ENCODE assay signal across 8 cellular contexts in the genomic region with DNA sequence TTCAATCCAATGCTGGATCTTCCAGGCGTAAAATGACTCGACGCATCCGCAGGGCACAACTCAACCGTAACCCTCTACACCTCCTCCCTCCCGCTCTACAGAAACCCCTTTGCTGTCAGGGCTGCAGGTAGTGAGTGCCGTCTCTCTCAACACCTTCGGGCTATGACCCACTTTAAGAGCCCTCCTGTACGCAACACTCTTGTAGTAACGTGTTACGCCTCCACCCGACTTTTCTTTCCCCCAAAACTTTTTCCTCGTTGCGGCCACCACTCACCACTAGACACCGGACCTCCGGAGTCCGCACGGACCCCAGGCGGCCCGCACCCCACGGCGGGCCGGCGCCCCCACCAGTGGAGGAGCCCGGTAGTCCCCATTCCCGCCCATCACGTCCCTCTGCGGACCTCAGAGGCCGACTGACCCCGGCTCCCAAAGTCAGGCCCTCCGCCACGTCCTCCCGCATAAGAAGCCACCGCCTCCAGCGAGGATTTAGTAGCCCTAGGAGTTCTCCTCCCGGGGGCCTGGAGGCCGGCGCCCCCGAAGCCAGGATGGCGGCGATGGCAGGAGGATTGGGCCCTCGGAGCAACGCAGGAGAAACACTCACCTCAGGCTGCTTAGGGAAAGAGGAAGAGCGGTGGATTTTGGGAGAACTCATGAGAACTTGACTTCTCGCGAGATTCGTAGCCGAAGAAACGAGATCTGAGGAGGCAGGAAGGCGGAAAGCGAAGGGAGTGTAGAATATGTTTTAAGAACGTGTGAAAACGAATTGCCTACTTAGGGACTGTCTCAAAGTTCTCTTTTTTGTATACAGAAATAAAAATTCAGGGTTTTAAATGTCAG. TPM values are rescaled to one million over a fixed set of nuclear protein-coding genes. Genes with fewer than 3 reads are reported as not detected.
DNase-seq lines count a peak whose midpoint lies in the region; ATAC-seq and TF ChIP-seq lines count a peak whose summit lies in the region.

A gene (minus strand): TSS at position 609 of the 837 bp plus-strand sequence.

- H3K27ac Mint-ChIP-seq in activated T-helper 17 cell treated with anti-CD3 and anti-CD28 coated beads, Interleukin-2, amount 50 U/mL, for 72 hours: peak within 1 kb of the TSS; percentile 95
- H3K27ac Mint-ChIP-seq in naive thymus-derived CD8-positive, alpha-beta T cell: peak within 1 kb of the TSS; percentile 93 to 99 (median 98)

- H3K4me1 Mint-ChIP-seq in activated T-helper 17 cell treated with anti-CD3 and anti-CD28 coated beads, Interleukin-2, amount 50 U/mL, for 72 hours: peaks cover 21% of the 10 kb centered on the region
- H3K4me1 Mint-ChIP-seq in naive thymus-derived CD8-positive, alpha-beta T cell: peaks cover 18 to 59% (median 45%) of the 10 kb centered on the region in 4 donors

- H3K36me3 Mint-ChIP-seq in activated T-helper 17 cell treated with anti-CD3 and anti-CD28 coated beads, Interleukin-2, amount 50 U/mL, for 72 hours (ENCODE audit: low read depth): peaks cover 54% of the 10 kb centered on the region
- peaks cover 0 to 48% (median 18%) of the 10 kb centered on the region in 3 donors for H3K36me3 Mint-ChIP-seq in naive thymus-derived CD8-positive, alpha-beta T cell

- H3K27ac ChIP-seq in RWPE1: peak within 1 kb of the TSS; percentile 91

- no peaks in the 10 kb centered on the region for H3K27me3 Mint-ChIP-seq in activated T-helper 17 cell treated with anti-CD3 and anti-CD28 coated beads, Interleukin-2, amount 50 U/mL, for 72 hours
- no peaks in the 10 kb centered on the region for H3K27me3 Mint-ChIP-seq in naive thymus-derived CD8-positive, alpha-beta T cell

- DNase-seq in DMS53 (lab: John Stamatoyannopoulos, UW): peak; percentile 100
- peak; percentile 100 for DNase-seq in LNCaP clone FGC (ENCODE audit: low read depth)
- DNase-seq in RWPE1 (ENCODE audit: low spot score): peak; percentile 82
- peak; percentile 100 for DNase-seq in fibroblast of mammary gland (ENCODE audit: low read depth)
- DNase-seq in naive thymus-derived CD8-positive, alpha-beta T cell: peak; percentile 55 to 96 (median 90)
- DNase-seq in stimulated activated naive CD4-positive, alpha-beta T cell (lab: John Stamatoyannopoulos, UW): peak; percentile 71 to 93 (median 86)

- peak within 1 kb of the TSS; percentile 86 for H3K4me3 Mint-ChIP-seq in activated T-helper 17 cell treated with anti-CD3 and anti-CD28 coated beads, Interleukin-2, amount 50 U/mL, for 72 hours
- H3K4me3 Mint-ChIP-seq in naive thymus-derived CD8-positive, alpha-beta T cell: peak within 1 kb of the TSS; percentile 84 to 99 (median 96)

- CTCF ChIA-PET in RWPE1 (lab: Yijun Ruan, JAX): no interaction called here

- no peaks in the 10 kb centered on the region for H3K9me3 Mint-ChIP-seq in activated T-helper 17 cell treated with anti-CD3 and anti-CD28 coated beads, Interleukin-2, amount 50 U/mL, for 72 hours
- peaks cover 0 to 1% (median 0%) of the 10 kb centered on the region in 9 donors for H3K9me3 Mint-ChIP-seq in naive thymus-derived CD8-positive, alpha-beta T cell

- peak within 1 kb of the TSS; percentile 79 for H3K4me3 ChIP-seq in LNCaP clone FGC (ENCODE audit: low read depth, low read length)
- H3K4me3 ChIP-seq in fibroblast of mammary gland (ENCODE audit: control insufficient read depth, low read depth, low read length): peak within 1 kb of the TSS; percentile 99

- TF ChIP-seq CTCF in LNCaP clone FGC (IDR thresholded peaks at IDR 0.05; ENCODE audit: control insufficient read depth, extremely low read depth, insufficient read depth) (no peak), RWPE1 (conservative IDR thresholded peaks at IDR 0.05; ENCODE audit: low read depth) (no peak), fibroblast of mammary gland (conservative IDR thresholded peaks at IDR 0.05; ENCODE audit: control insufficient read depth, insufficient read depth, low read depth, low read length) (no peak)

- POLR2A ChIA-PET in RWPE1 (lab: Yijun Ruan, JAX; ENCODE audit: low non-redundant PET): no interaction called here
- POLR2A ChIA-PET in naive thymus-derived CD8-positive, alpha-beta T cell (lab: Charles Lee): interaction anchor here (0.6 kb wide), 1 partner anchor 29 kb away, joined by 3 read pairs; no protein-coding TSS in a partner anchor

- peak; percentile 73 for ATAC-seq in GM21737 (IDR thresholded peaks at IDR 0.05; ENCODE audit: unreplicated experiment)
- peak; percentile 83 for ATAC-seq in activated T-helper 17 cell treated with anti-CD3 and anti-CD28 coated beads, Interleukin-2, amount 50 U/mL, for 72 hours (replicated peaks)
- ATAC-seq in naive thymus-derived CD8-positive, alpha-beta T cell: peak; percentile 80 to 84

RNA-seq across cellular contexts. Expression of the gene that starts here (rescaled TPM):
- 1,000 to 10,000 TPM; 1,803 to 1,918 TPM for total RNA-seq in activated T-helper 17 cell treated with anti-CD3 and anti-CD28 coated beads, Interleukin-2, amount 50 U/mL, for 72 hours
- total RNA-seq in naive thymus-derived CD8-positive, alpha-beta T cell: 1,000 to 10,000 TPM; 2,176 to 2,255 TPM
- 1,000 to 10,000 TPM; 2,216 to 2,427 (median 2,221) TPM for polyA plus RNA-seq in naive thymus-derived CD8-positive, alpha-beta T cell

Comparison
In these comparisons a context has a peak if more than half of its experiments do, and no peak if none do; other contexts are left out.
1. Peak in every context shown above with its lines: DNase-seq, ATAC-seq, H3K4me3 ChIP-seq and H3K27ac ChIP-seq.